ENCODE assay signal across 8 cellular contexts in the genomic region with DNA sequence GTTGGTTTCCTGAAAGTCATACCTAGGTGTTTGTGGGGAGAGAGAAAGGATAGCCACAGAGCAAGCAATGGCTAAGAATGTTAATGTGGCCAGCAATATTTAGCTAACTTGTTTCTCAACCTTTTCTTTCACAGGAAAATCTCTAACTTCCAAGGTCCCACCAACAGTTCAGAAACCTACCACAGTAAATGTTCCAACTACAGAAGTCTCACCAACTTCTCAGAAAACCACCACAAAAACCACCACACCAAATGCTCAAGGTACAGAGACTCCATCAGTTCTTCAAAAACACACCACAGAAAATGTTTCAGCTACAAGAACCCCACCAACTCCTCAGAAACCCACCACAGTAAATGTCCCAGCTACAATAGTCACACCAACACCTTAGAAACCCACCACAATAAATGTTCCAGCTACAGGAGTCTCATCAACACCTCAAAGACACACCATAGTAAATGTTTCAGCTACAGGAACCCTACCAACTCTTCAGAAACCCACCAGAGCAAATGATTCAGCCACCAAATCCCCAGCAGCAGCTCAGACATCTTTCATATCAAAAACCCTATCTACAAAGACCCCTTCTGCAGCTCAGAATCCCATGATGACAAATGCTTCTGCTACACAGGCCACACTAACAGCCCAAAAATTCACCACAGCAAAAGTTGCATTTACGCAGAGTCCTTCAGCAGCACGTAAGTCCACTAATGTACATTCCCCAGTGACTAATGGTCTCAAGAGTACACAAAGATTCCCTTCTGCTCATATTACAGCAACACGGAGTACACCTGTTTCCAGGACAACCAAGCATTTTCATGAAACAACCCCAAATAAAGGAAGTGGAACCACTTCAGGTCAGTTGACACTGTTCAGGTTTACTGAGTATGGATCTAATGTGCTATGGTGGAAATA. TPM values are rescaled to one million over a fixed set of nuclear protein-coding genes. Genes with fewer than 3 reads are reported as not detected.
DNase-seq lines count a peak whose midpoint lies in the region; ATAC-seq and TF ChIP-seq lines count a peak whose summit lies in the region.

No MANE protein-coding gene starts in this region.

- DNase-seq in GM10248 (ENCODE audit: extremely low spot score), result peak; percentile 41
- DNase-seq in natural killer cell, result peak; percentile 35
- no peak for DNase-seq in NK-92 (lab: John Stamatoyannopoulos, UW; ENCODE audit: unreplicated experiment)
- no peak for DNase-seq in NCI-H2227 (lab: John Stamatoyannopoulos, UW; ENCODE audit: unreplicated experiment)
- no peak for DNase-seq in hypothalamus (lab: John Stamatoyannopoulos, UW)

- H3K4me3 Mint-ChIP-seq in activated T-helper 17 cell treated with anti-CD3 and anti-CD28 coated beads, Interleukin-2, amount 50 U/mL, for 72 hours, result peak overlapping the region; percentile 45
- H3K4me3 Mint-ChIP-seq in natural killer cell, result peak overlapping the region; percentile 77

- ATAC-seq in GM21381 (IDR thresholded peaks at IDR 0.05; ENCODE audit: unreplicated experiment) (peak; percentile 46), HG03575 (IDR thresholded peaks at IDR 0.05; ENCODE audit: extremely low read depth, insufficient number of reproducible peaks, low FRiP score, unreplicated experiment) (peak; percentile 62), natural killer cell (peak; percentile 64 to 69 (median 65))
- peak; percentile 66 for ATAC-seq in activated T-helper 17 cell treated with anti-CD3 and anti-CD28 coated beads, Interleukin-2, amount 50 U/mL, for 72 hours (replicated peaks)

- CTCF ChIA-PET in GM10248 (lab: Yijun Ruan, JAX), result interaction anchor here (1.0 to 3.3 kb wide), 8 partner anchors 7 to 424 kb away, joined by 3 to 21 read pairs (median 6); a partner anchor contains a TSS

- H3K36me3 Mint-ChIP-seq in activated T-helper 17 cell treated with anti-CD3 and anti-CD28 coated beads, Interleukin-2, amount 50 U/mL, for 72 hours (ENCODE audit: low read depth), result peaks cover 92% of the 10 kb centered on the region
- peaks cover 41% of the 10 kb centered on the region for H3K36me3 Mint-ChIP-seq in natural killer cell

- H3K9me3 Mint-ChIP-seq in activated T-helper 17 cell treated with anti-CD3 and anti-CD28 coated beads, Interleukin-2, amount 50 U/mL, for 72 hours, result peaks cover 15% of the 10 kb centered on the region
- peaks cover 3% of the 10 kb centered on the region in 2 donors for H3K9me3 Mint-ChIP-seq in natural killer cell

- peaks cover 53% of the 10 kb centered on the region for H3K4me1 Mint-ChIP-seq in activated T-helper 17 cell treated with anti-CD3 and anti-CD28 coated beads, Interleukin-2, amount 50 U/mL, for 72 hours
- H3K4me1 Mint-ChIP-seq in natural killer cell, result peaks cover 29 to 59% of the 10 kb centered on the region in 2 donors

- intact Hi-C loops in natural killer cell (cut with micrococcal nuclease), result loop anchor here (1.0 kb wide), 1 partner anchor 16 kb away; a partner anchor contains a TSS

- no peaks in the 10 kb centered on the region for H3K27me3 Mint-ChIP-seq in activated T-helper 17 cell treated with anti-CD3 and anti-CD28 coated beads, Interleukin-2, amount 50 U/mL, for 72 hours
- no peaks in the 10 kb centered on the region for H3K27me3 Mint-ChIP-seq in natural killer cell (ENCODE audit: low read depth in 2 of 2)

- TF ChIP-seq CTCF in GM10248 (IDR thresholded peaks at IDR 0.05; ENCODE audit: control extremely low read depth, extremely low read depth, low read depth, missing control alignments) (no peak), natural killer cell (IDR thresholded peaks at IDR 0.05) (no peak)

- POLR2A ChIA-PET in GM10248 (lab: Yijun Ruan, JAX), result interaction anchor here (1.0 to 2.9 kb wide), 3 partner anchors 11 to 119 kb away, joined by 3 to 33 read pairs (median 3); a partner anchor contains a TSS

- H3K27ac Mint-ChIP-seq in activated T-helper 17 cell treated with anti-CD3 and anti-CD28 coated beads, Interleukin-2, amount 50 U/mL, for 72 hours, result peak overlapping the region; percentile 85
- peak overlapping the region; percentile 92 to 96 for H3K27ac Mint-ChIP-seq in natural killer cell

RNA-seq across cellular contexts. Expression of a gene that starts 15.3 kb away (rescaled TPM):
- total RNA-seq in activated T-helper 17 cell treated with anti-CD3 and anti-CD28 coated beads, Interleukin-2, amount 50 U/mL, for 72 hours, result 10 to 100 TPM; 29.0 to 61.8 TPM
- total RNA-seq in natural killer cell, result 100 to 1,000 TPM in 2 of 3 donors, 10 to 100 TPM in 1; 80.7 to 138 (median 113) TPM

Comparison
In these comparisons a context has a peak if more than half of its experiments do, and no peak if none do; other contexts are left out.
1. DNase-seq: peak in GM10248 (single experiment) and natural killer cell (single experiment); none in NK-92 (single experiment), NCI-H2227 (single experiment) and hypothalamus (0 of 51).
2. Peak in every context shown above with its lines, with median percentiles within 50 percentile points of each other: ATAC-seq.